Comparison of ENCODE assay signal across 1 cellular context in the genomic region with DNA sequence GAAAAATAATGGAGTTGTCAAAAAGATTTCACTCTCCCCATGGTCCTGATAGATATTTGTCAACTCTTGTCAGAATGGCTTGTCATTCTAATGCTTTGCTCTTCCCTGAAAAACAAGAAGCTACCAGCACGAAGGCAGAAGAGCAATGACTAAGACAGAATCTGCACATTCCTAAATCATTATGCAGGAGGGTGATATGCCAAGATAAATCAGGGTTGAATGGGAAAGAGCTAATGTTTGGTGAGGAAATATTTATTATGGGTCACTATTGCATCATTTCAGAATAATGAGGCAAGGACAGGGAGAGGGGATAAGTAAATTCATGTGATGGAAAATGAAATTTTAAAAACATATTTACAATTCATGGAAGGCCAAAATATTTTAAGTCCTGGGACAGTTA.
TF ChIP-seq lines count a peak whose summit lies in the region.

No MANE protein-coding gene starts in this region.

TF ChIP-seq in K562, 482 proteins besides CTCF, POLR2A, EP300 and RAD21 (continued from another document):
- TF ChIP-seq FOXK2 (conservative IDR thresholded peaks at IDR 0.05 in 1 of 2, IDR thresholded peaks at IDR 0.05 in 1 of 2; ENCODE audit: low read depth in 2 of 2) = no peak
- TF ChIP-seq, protein P1, sequence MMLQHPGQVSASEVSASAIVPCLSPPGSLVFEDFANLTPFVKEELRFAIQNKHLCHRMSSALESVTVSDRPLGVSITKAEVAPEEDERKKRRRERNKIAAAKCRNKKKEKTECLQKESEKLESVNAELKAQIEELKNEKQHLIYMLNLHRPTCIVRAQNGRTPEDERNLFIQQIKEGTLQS (IDR thresholded peaks at IDR 0.05) = peak; percentile 16; the same call in 1 of the 2 replicates
- TF ChIP-seq, protein P1 (CRISPR knock-in tag; conservative IDR thresholded peaks at IDR 0.05) = no peak
- TF ChIP-seq, protein P2, sequence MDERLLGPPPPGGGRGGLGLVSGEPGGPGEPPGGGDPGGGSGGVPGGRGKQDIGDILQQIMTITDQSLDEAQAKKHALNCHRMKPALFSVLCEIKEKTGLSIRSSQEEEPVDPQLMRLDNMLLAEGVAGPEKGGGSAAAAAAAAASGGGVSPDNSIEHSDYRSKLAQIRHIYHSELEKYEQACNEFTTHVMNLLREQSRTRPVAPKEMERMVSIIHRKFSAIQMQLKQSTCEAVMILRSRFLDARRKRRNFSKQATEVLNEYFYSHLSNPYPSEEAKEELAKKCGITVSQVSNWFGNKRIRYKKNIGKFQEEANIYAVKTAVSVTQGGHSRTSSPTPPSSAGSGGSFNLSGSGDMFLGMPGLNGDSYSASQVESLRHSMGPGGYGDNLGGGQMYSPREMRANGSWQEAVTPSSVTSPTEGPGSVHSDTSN (CRISPR knock-in tag; IDR thresholded peaks at IDR 0.05; ENCODE audit: low read depth) = no peak
- TF ChIP-seq, protein P2 (tag; conservative IDR thresholded peaks at IDR 0.05; ENCODE audit: low read depth) = 0 out of 2 replicates have a peak, but pooled peaks have one; percentile 38
